1 cellular context compared by ENCODE assay signal in genomic region chr15:65305144-65305758, GRCh38.
TF ChIP-seq lines count a peak whose summit lies in the region.

No MANE protein-coding gene starts in this region.

TF ChIP-seq in HEK293, 187 proteins besides CTCF, POLR2A, EP300 and RAD21 (continued from another document):
- TF ChIP-seq, protein P1, sequence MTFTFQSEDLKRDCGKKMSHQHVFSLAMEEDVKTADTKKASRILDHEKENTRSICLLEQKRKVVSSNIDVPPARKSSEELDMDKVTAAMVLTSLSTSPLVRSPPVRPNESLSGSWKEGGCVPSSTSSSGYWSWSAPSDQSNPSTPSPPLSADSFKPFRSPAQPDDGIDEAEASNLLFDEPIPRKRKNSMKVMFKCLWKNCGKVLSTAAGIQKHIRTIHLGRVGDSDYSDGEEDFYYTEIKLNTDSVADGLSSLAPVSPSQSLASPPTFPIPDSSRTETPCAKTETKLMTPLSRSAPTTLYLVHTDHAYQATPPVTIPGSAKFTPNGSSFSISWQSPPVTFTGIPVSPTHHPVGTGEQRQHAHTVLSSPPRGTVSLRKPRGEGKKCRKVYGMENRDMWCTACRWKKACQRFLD (tag by site-specific recombination; IDR thresholded peaks at IDR 0.05) = no peak
- TF ChIP-seq KLF7 (tag by site-specific recombination; IDR thresholded peaks at IDR 0.05; ENCODE audit: borderline replicate concordance) (peak; percentile 35; the same call in 1 of the 2 replicates), ZNF26 (tag by site-specific recombination; IDR thresholded peaks at IDR 0.05) (no peak), ZNF785 (tag by site-specific recombination; IDR thresholded peaks at IDR 0.05) (no peak), ZBTB17 (tag by site-specific recombination; IDR thresholded peaks at IDR 0.05) (0 out of 2 replicates have a peak, but pooled peaks have one; percentile 23), GFI1B (tag by site-specific recombination; IDR thresholded peaks at IDR 0.05) (no peak), ZFP3 (tag by site-specific recombination; IDR thresholded peaks at IDR 0.05; ENCODE audit: low read depth) (no peak; the same call in 1 of the 2 replicates), ZIC2 (tag by site-specific recombination; IDR thresholded peaks at IDR 0.05) (no peak), ZNF626 (tag by site-specific recombination; IDR thresholded peaks at IDR 0.05) (no peak), ZNF501 (tag by site-specific recombination; IDR thresholded peaks at IDR 0.05) (0 out of 2 replicates have a peak, but pooled peaks have one; percentile 12), ATF2 (tag by site-specific recombination; IDR thresholded peaks at IDR 0.05; ENCODE audit: low read depth) (no peak), OSR2 (tag by site-specific recombination; IDR thresholded peaks at IDR 0.05) (no peak), RBAK (tag by site-specific recombination; IDR thresholded peaks at IDR 0.05) (peak; percentile 15; the same call in 1 of the 2 replicates), EGR2 (tag by site-specific recombination; IDR thresholded peaks at IDR 0.05; ENCODE audit: low read depth) (no peak; the same call in 1 of the 2 replicates), HOXC10 (CRISPR knock-in tag; IDR thresholded peaks at IDR 0.05) (no peak), ZNF677 (tag by site-specific recombination; IDR thresholded peaks at IDR 0.05) (0 out of 2 replicates have a peak, but pooled peaks have one; percentile 18), ZNF121 (tag by site-specific recombination; IDR thresholded peaks at IDR 0.05) (peak; percentile 86), ZNF658 (tag by site-specific recombination; IDR thresholded peaks at IDR 0.05) (no peak), ZNF621 (tag by site-specific recombination; IDR thresholded peaks at IDR 0.05) (no peak), ZEB2 (tag by site-specific recombination; IDR thresholded peaks at IDR 0.05) (no peak)
- TF ChIP-seq, protein P2, sequence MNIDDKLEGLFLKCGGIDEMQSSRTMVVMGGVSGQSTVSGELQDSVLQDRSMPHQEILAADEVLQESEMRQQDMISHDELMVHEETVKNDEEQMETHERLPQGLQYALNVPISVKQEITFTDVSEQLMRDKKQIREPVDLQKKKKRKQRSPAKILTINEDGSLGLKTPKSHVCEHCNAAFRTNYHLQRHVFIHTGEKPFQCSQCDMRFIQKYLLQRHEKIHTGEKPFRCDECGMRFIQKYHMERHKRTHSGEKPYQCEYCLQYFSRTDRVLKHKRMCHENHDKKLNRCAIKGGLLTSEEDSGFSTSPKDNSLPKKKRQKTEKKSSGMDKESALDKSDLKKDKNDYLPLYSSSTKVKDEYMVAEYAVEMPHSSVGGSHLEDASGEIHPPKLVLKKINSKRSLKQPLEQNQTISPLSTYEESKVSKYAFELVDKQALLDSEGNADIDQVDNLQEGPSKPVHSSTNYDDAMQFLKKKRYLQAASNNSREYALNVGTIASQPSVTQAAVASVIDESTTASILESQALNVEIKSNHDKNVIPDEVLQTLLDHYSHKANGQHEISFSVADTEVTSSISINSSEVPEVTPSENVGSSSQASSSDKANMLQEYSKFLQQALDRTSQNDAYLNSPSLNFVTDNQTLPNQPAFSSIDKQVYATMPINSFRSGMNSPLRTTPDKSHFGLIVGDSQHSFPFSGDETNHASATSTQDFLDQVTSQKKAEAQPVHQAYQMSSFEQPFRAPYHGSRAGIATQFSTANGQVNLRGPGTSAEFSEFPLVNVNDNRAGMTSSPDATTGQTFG (tag by site-specific recombination; IDR thresholded peaks at IDR 0.05; ENCODE audit: borderline replicate concordance) = no peak
- TF ChIP-seq, protein P3, sequence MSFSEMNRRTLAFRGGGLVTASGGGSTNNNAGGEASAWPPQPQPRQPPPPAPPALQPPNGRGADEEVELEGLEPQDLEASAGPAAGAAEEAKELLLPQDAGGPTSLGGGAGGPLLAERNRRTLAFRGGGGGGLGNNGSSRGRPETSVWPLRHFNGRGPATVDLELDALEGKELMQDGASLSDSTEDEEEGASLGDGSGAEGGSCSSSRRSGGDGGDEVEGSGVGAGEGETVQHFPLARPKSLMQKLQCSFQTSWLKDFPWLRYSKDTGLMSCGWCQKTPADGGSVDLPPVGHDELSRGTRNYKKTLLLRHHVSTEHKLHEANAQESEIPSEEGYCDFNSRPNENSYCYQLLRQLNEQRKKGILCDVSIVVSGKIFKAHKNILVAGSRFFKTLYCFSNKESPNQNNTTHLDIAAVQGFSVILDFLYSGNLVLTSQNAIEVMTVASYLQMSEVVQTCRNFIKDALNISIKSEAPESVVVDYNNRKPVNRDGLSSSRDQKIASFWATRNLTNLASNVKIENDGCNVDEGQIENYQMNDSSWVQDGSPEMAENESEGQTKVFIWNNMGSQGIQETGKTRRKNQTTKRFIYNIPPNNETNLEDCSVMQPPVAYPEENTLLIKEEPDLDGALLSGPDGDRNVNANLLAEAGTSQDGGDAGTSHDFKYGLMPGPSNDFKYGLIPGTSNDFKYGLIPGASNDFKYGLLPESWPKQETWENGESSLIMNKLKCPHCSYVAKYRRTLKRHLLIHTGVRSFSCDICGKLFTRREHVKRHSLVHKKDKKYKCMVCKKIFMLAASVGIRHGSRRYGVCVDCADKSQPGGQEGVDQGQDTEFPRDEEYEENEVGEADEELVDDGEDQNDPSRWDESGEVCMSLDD (tag by site-specific recombination; IDR thresholded peaks at IDR 0.05) = peak; percentile 43; the same call in 1 of the 2 replicates
- TF ChIP-seq, protein P4, sequence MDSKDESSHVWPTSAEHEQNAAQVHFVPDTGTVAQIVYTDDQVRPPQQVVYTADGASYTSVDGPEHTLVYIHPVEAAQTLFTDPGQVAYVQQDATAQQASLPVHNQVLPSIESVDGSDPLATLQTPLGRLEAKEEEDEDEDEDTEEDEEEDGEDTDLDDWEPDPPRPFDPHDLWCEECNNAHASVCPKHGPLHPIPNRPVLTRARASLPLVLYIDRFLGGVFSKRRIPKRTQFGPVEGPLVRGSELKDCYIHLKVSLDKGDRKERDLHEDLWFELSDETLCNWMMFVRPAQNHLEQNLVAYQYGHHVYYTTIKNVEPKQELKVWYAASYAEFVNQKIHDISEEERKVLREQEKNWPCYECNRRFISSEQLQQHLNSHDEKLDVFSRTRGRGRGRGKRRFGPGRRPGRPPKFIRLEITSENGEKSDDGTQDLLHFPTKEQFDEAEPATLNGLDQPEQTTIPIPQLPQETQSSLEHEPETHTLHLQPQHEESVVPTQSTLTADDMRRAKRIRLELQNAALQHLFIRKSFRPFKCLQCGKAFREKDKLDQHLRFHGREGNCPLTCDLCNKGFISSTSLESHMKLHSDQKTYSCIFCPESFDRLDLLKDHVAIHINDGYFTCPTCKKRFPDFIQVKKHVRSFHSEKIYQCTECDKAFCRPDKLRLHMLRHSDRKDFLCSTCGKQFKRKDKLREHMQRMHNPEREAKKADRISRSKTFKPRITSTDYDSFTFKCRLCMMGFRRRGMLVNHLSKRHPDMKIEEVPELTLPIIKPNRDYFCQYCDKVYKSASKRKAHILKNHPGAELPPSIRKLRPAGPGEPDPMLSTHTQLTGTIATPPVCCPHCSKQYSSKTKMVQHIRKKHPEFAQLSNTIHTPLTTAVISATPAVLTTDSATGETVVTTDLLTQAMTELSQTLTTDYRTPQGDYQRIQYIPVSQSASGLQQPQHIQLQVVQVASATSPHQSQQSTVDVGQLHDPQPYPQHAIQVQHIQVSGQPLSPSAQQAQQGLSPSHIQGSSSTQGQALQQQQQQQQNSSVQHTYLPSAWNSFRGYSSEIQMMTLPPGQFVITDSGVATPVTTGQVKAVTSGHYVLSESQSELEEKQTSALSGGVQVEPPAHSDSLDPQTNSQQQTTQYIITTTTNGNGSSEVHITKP (tag by site-specific recombination; IDR thresholded peaks at IDR 0.05) = no peak
- TF ChIP-seq, protein P5, sequence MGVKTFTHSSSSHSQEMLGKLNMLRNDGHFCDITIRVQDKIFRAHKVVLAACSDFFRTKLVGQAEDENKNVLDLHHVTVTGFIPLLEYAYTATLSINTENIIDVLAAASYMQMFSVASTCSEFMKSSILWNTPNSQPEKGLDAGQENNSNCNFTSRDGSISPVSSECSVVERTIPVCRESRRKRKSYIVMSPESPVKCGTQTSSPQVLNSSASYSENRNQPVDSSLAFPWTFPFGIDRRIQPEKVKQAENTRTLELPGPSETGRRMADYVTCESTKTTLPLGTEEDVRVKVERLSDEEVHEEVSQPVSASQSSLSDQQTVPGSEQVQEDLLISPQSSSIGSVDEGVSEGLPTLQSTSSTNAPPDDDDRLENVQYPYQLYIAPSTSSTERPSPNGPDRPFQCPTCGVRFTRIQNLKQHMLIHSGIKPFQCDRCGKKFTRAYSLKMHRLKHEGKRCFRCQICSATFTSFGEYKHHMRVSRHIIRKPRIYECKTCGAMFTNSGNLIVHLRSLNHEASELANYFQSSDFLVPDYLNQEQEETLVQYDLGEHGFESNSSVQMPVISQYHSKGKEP (tag by site-specific recombination; IDR thresholded peaks at IDR 0.05) = 0 out of 2 replicates have a peak, but pooled peaks have one; percentile 2
